Comparison of ENCODE assay signal across 11 cellular contexts in genomic region chr2:203135105-203135504, GRCh38.
"Had no signal": no experiment of that assay in that cellular context is flagged by ENCODE, and none has a peak within 500 bp of the region (broad histone marks: within the 10 kb centered on the region; RNA-seq: fewer than 3 reads in every experiment).

No MANE protein-coding gene starts in this region.

- H3K9me3 ChIP-seq: HAP-1 had no signal

- H3K9me3 Mint-ChIP-seq: GM23338, H9, HFFc6 had no signal

- H3K4me1 Mint-ChIP-seq: GM23338, H9 had no signal

- H3K36me3 ChIP-seq: HAP-1 had no signal

- H3K9ac ChIP-seq: GM23248 had no signal

- H3K4me3 Mint-ChIP-seq: GM23338, H9, HFFc6 had no signal

- DNase-seq: GM23248, GOT3, H7, H9, HCEC 1CT, HFFc6 had no signal

- H3K4me2 ChIP-seq: GM23338 had no signal

- ATAC-seq: GM23338, HCT116 had no signal

- H3K27ac Mint-ChIP-seq: GM23338, H9, HFFc6 had no signal

- FAIRE-seq: H1, H54 had no signal

- H3K27ac ChIP-seq: GM23248 had no signal

- H3K4me1 ChIP-seq: HAP-1 had no signal

- H3K4me3 ChIP-seq: GM23248, GM23338, HAP-1 had no signal

- H2AFZ ChIP-seq: GM23248, GM23338 had no signal
